ENCODE assay signal across 8 cellular contexts in the genomic region with DNA sequence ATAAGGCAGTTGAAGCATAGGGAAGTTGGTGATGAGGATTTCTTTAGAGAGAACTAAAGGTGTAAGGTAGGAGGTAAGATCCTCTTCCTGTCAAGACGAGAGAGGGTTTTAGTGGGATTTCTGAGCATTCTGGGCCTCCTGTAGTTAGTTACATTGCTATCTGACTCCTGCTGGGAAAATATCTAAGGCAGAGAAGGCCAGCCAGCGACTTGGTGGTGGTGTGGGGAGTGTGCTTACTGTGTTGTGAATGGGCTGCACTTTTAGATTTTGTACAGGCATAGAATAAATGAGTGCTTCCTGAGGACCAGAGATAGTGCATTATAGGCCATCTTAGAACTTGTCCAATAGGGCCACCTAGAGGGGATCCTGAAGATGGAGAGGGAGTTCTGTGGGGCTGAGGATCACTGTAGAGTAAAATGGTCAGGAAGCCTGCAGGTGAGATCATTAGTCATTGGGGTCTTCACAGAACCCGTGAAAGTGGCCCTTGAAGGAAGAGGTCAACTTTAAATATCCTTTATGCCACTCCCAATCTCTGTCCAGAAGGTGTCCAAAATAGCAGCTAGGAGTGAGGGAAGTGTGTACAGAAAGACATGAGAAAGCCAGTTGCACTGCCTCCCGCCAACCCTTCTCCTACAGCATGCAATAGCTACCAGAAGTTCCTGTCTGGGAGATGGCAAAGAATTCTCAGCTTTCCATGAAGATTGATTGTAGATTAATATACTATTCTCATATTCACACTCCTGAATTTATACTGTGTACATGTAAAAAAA.
DNase-seq lines count a peak whose midpoint lies in the region; ATAC-seq, FAIRE-seq and TF ChIP-seq lines count a peak whose summit lies in the region.

No MANE protein-coding gene starts in this region.

- no peaks in the 10 kb centered on the region for H4K20me1 ChIP-seq in H1 (replicated peaks in 1 of 2; ENCODE audit: control insufficient read depth in 1 of 2, insufficient read depth in 2 of 2, low read length in 2 of 2)

- no peak overlapping the region for H4K8ac ChIP-seq in H1 (ENCODE audit: extremely low read depth, insufficient read depth, low read length)

- H3K18ac ChIP-seq in H1 (ENCODE audit: extremely low read depth, low read length): no peak overlapping the region

- CTCF ChIA-PET in H1 (lab: Charles Lee; ENCODE audit: partially characterized antibody): interaction anchor here (0.6 to 6.8 kb wide), 18 partner anchors 8 to 347 kb away, joined by 3 to 72 read pairs (median 4); a partner anchor contains a TSS

- no peak overlapping the region for H3K56ac ChIP-seq in H1 (replicated peaks; ENCODE audit: insufficient read length, low read depth, low read length)

- no peak overlapping the region for H2BK120ac ChIP-seq in H1 (replicated peaks; ENCODE audit: low read depth, low read length)

- H2AFZ ChIP-seq in H1 (ENCODE audit: low read length): no peak overlapping the region

- H2BK20ac ChIP-seq in H1 (ENCODE audit: low read length): no peak overlapping the region

- TF ChIP-seq CTCF in heart left ventricle (IDR thresholded peaks at IDR 0.05): peak in 7 of 12 donors; percentile 5 to 13 (median 8)
- peak in 2 of 3 experiments; percentile 69 to 70; a peak in 2 of 4 replicates for TF ChIP-seq CTCF in H1 (IDR thresholded peaks at IDR 0.05; ENCODE audit: control extremely low read depth in 1 of 3, insufficient read depth in 1 of 3, low read depth in 1 of 3, low read length in 3 of 3)

- no peak for TF ChIP-seq EP300 in H1 (IDR thresholded peaks at IDR 0.05; ENCODE audit: borderline replicate concordance in 1 of 2, low read depth in 2 of 2, low read length in 2 of 2)

- H3K9ac ChIP-seq in H1 (replicated peaks in 1 of 4; ENCODE audit: extremely low read depth in 1 of 4, low read depth in 3 of 4, low read length in 3 of 4): no peak overlapping the region

- no peak overlapping the region for H3K4me2 ChIP-seq in H1 (ENCODE audit: insufficient read depth in 1 of 2, low read depth in 2 of 2, low read length in 2 of 2)

- H3K79me2 ChIP-seq in H1 (ENCODE audit: control insufficient read depth in 1 of 2, insufficient read depth in 2 of 2, low read length in 2 of 2): no peaks in the 10 kb centered on the region

- H2BK5ac ChIP-seq in H1 (ENCODE audit: low read depth, low read length): no peak overlapping the region

- 55 to 61% (median 56%) methylated on average over 4 of the region's 4 CpGs for WGBS in heart left ventricle, 4 donors
- WGBS in H1 (ENCODE audit: extremely low coverage in 1 of 2, insufficient coverage in 1 of 2, insufficient read length in 1 of 2, insufficient replicate concordance in 2 of 2, low coverage in 1 of 2, low lambda C conversion rate in 2 of 2, missing lambda C conversion rate in 1 of 2), 2 experiments: 65% methylated on average over 4 of the region's 4 CpGs; no CpG with 5 or more reads in 1 of the 2 experiments

- H3K14ac ChIP-seq in H1 (ENCODE audit: insufficient read length): no peak overlapping the region

- H3K4me1 ChIP-seq in heart left ventricle: no peaks in the 10 kb centered on the region
- H3K4me1 ChIP-seq in H1 (replicated peaks in 1 of 4; ENCODE audit: control insufficient read depth in 3 of 4, insufficient read depth in 4 of 4, low read length in 3 of 4): no peaks in the 10 kb centered on the region

- peaks cover 0 to 4% (median 0%) of the 10 kb centered on the region in 12 donors for H3K9me3 ChIP-seq in heart left ventricle
- H3K9me3 ChIP-seq in H1 (ENCODE audit: insufficient read depth in 2 of 2, low read depth in 1 of 2, low read length in 1 of 2): no peaks in the 10 kb centered on the region

- H3K27ac ChIP-seq in heart left ventricle: no peak overlapping the region
- no peak overlapping the region for H3K27ac ChIP-seq in H1 (ENCODE audit: low read depth, low read length)

- DNase-seq in heart left ventricle (no peak), left cardiac atrium (no peak), NCI-H2171 treated with DMSO at 0.1 percent for 48 hours (lab: John Stamatoyannopoulos, UW) (peak; percentile 21), H1 (ENCODE audit: low read depth in 1 of 2, low spot score in 2 of 2) (peak in 1 of 2 experiments; percentile 23), sciatic nerve (ENCODE audit: low spot score) (no peak), nucleus accumbens (lab: John Stamatoyannopoulos, UW) (no peak), midbrain (lab: John Stamatoyannopoulos, UW) (no peak)

- intact Hi-C loops in heart left ventricle (cut with DNase I): no loop called here
- intact Hi-C loops in left cardiac atrium (cut with DNase I): no loop called here
- intact Hi-C loops in sciatic nerve (cut with DNase I): no loop called here

- no peaks in the 10 kb centered on the region for H3K36me3 ChIP-seq in heart left ventricle
- no peaks in the 10 kb centered on the region for H3K36me3 ChIP-seq in H1 (ENCODE audit: control insufficient read depth in 2 of 4, insufficient read depth in 4 of 4, low read length in 3 of 4)

- TF ChIP-seq POLR2A in heart left ventricle (IDR thresholded peaks at IDR 0.05) (no peak), H1 (IDR thresholded peaks at IDR 0.05; ENCODE audit: control extremely low read depth in 1 of 2, low read depth in 2 of 2, low read length in 2 of 2) (no peak)

- H3K23me2 ChIP-seq in H1 (ENCODE audit: low read depth, low read length): no peaks in the 10 kb centered on the region

- no peak overlapping the region for H2BK15ac ChIP-seq in H1 (ENCODE audit: low read length)

- H3K27me3 ChIP-seq in heart left ventricle: no peaks in the 10 kb centered on the region
- H3K27me3 ChIP-seq in H1 (replicated peaks in 1 of 4; ENCODE audit: control insufficient read depth in 3 of 4, extremely low read depth in 1 of 4, insufficient read depth in 3 of 4, low read length in 3 of 4): no peaks in the 10 kb centered on the region

- H2AK5ac ChIP-seq in H1 (ENCODE audit: low read depth, low read length): no peak overlapping the region

- ATAC-seq in heart left ventricle (no peak), left cardiac atrium (no peak), GM21825 (IDR thresholded peaks at IDR 0.05; ENCODE audit: unreplicated experiment) (no peak), sciatic nerve (no peak)

- no peak overlapping the region for H3K4ac ChIP-seq in H1 (replicated peaks; ENCODE audit: insufficient read length, low read depth, low read length)

- no peak overlapping the region for H4K91ac ChIP-seq in H1 (replicated peaks; ENCODE audit: insufficient read length, low read length)

- no peak overlapping the region for H3K4me3 ChIP-seq in heart left ventricle
- no peak overlapping the region for H3K4me3 ChIP-seq in H1 (ENCODE audit: extremely low read depth in 1 of 4, insufficient read depth in 2 of 4, low read depth in 3 of 4, low read length in 4 of 4)

- H3K79me1 ChIP-seq in H1 (ENCODE audit: low read depth, low read length): no peaks in the 10 kb centered on the region

- H4K5ac ChIP-seq in H1 (ENCODE audit: insufficient read length, low read depth, low read length): no peak overlapping the region

- no peak overlapping the region for H2BK12ac ChIP-seq in H1 (ENCODE audit: low read depth, low read length)

- peak; percentile 88 to 95 for TF ChIP-seq RAD21 in H1 (IDR thresholded peaks at IDR 0.05 in 1 of 2, conservative IDR thresholded peaks at IDR 0.05 in 1 of 2; ENCODE audit: low read depth in 2 of 2, low read length in 2 of 2)

- FAIRE-seq in H1 (lab: Jason Lieb, UNC): peak; percentile 77

- H3K23ac ChIP-seq in H1 (ENCODE audit: insufficient read length): no peak overlapping the region

- POLR2A ChIA-PET in H1 (lab: Charles Lee; ENCODE audit: partially characterized antibody): no interaction called here

TF ChIP-seq in H1, 55 proteins besides CTCF, POLR2A, EP300 and RAD21:
- TF ChIP-seq, protein P1, sequence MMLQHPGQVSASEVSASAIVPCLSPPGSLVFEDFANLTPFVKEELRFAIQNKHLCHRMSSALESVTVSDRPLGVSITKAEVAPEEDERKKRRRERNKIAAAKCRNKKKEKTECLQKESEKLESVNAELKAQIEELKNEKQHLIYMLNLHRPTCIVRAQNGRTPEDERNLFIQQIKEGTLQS (IDR thresholded peaks at IDR 0.05; ENCODE audit: insufficient read depth, low read depth, low read length): no peak
- TF ChIP-seq SP1 (IDR thresholded peaks at IDR 0.05; ENCODE audit: low read depth, low read length): no peak
- no peak for TF ChIP-seq GTF2F1 (IDR thresholded peaks at IDR 0.05; ENCODE audit: borderline replicate concordance, low read depth, low read length)
- TF ChIP-seq RNF2 (IDR thresholded peaks at IDR 0.05; ENCODE audit: borderline replicate concordance, low read depth, low read length, missing control alignments, poor library complexity, severe bottlenecking): no peak
- TF ChIP-seq JUND (IDR thresholded peaks at IDR 0.05; ENCODE audit: low read length): no peak
- no peak for TF ChIP-seq TAF7 (optimal IDR thresholded peaks at IDR 0.05; ENCODE audit: borderline replicate concordance, low read depth, low read length)
- no peak for TF ChIP-seq FOSL1 (IDR thresholded peaks at IDR 0.05; ENCODE audit: insufficient read depth, low read depth, low read length)
- TF ChIP-seq SAP30 (IDR thresholded peaks at IDR 0.05; ENCODE audit: insufficient read depth, insufficient replicate concordance, low read length): no peak
- TF ChIP-seq SIN3A (conservative IDR thresholded peaks at IDR 0.05 in 1 of 2, IDR thresholded peaks at IDR 0.05 in 1 of 2; ENCODE audit: low read depth in 1 of 2, low read length in 2 of 2): no peak
- no peak for TF ChIP-seq RFX5 (IDR thresholded peaks at IDR 0.05; ENCODE audit: borderline replicate concordance, low read depth, low read length)
- TF ChIP-seq MAFK (IDR thresholded peaks at IDR 0.05; ENCODE audit: low read depth, low read length): no peak
- no peak for TF ChIP-seq KDM5A (IDR thresholded peaks at IDR 0.05; ENCODE audit: low read length)
TF ChIP-seq in H1: peak in this region for 0.
